In the genomic region with DNA sequence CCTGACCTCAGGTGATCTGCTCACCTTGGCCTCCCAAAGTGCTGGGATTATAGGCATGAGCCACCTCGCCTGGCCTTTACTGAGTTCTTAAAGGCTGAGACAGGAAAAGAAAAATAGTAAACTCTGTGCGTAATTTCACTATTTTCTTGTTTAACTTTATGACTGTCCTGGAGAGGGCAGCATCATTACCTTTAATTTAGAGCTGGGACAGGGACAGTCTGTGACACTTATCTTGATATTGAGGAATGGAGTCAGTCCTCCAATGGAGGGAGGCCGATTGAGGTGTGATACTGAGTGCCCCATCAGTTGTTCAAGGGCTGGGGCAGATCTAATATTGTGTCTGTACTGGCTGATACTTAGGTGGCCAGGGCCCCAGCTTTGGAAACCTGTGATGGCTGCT, we compare ENCODE assay signal across 1 cellular context.
TF ChIP-seq lines count a peak whose summit lies in the region.

No MANE protein-coding gene starts in this region.

TF ChIP-seq in GM12878, 131 proteins besides CTCF, POLR2A, EP300 and RAD21:
- TF ChIP-seq SMC3 (IDR thresholded peaks at IDR 0.05; ENCODE audit: borderline replicate concordance, low read length) (peak; percentile 51; the same call in 1 of the 2 replicates), SP1 (IDR thresholded peaks at IDR 0.05; ENCODE audit: low read depth, low read length) (no peak), YBX1 (IDR thresholded peaks at IDR 0.05) (no peak)
